ENCODE assay signal across 8 cellular contexts in genomic region chr6:117352466-117353081, GRCh38.
DNase-seq lines count a peak whose midpoint lies in the region; ATAC-seq and TF ChIP-seq lines count a peak whose summit lies in the region.

No MANE protein-coding gene starts in this region.

- H3K36me3 ChIP-seq in SU-DHL-6 (ENCODE audit: low read length) (no peaks in the 10 kb centered on the region), liver (ENCODE audit: control insufficient read depth in 4 of 4, insufficient read depth in 3 of 4, low read depth in 1 of 4, low read length in 3 of 4) (no peaks in the 10 kb centered on the region)
- no peaks in the 10 kb centered on the region for H3K36me3 ChIP-seq in effector memory CD4-positive, alpha-beta T cell (ENCODE audit: control insufficient read depth, insufficient read depth, low read length)

- H3K9me3 ChIP-seq in SU-DHL-6 (ENCODE audit: insufficient read depth, low read length) (no peaks in the 10 kb centered on the region), liver (ENCODE audit: control insufficient read depth in 4 of 4, low read length in 3 of 4) (no peaks in the 10 kb centered on the region)
- H3K9me3 ChIP-seq in effector memory CD4-positive, alpha-beta T cell (ENCODE audit: control insufficient read depth, low read length): no peaks in the 10 kb centered on the region

- H3K4me2 ChIP-seq in SU-DHL-6 (ENCODE audit: low read depth, low read length, poor library complexity, severe bottlenecking): no peak overlapping the region

- CTCF ChIA-PET in activated CD4-positive, alpha-beta T cell treated with anti-CD3 and anti-CD28 coated beads, Interleukin-2, amount 10 ng/mL, durations not matched to agents 7 days and 5 days (lab: Charles Lee): no interaction called here

- no peaks in the 10 kb centered on the region for H3K9me3 Mint-ChIP-seq in activated CD4-positive, alpha-beta T cell treated with anti-CD3 and anti-CD28 coated beads, Interleukin-2, amount 10 ng/mL, durations not matched to agents 7 days and 5 days

- POLR2A ChIA-PET in activated CD4-positive, alpha-beta T cell treated with anti-CD3 and anti-CD28 coated beads, Interleukin-2, amount 10 ng/mL, durations not matched to agents 7 days and 5 days (lab: Charles Lee): no interaction called here

- H3K27ac Mint-ChIP-seq in activated CD4-positive, alpha-beta T cell treated with anti-CD3 and anti-CD28 coated beads, Interleukin-2, amount 10 ng/mL, durations not matched to agents 7 days and 5 days: no peak overlapping the region

- H3K9ac ChIP-seq in SU-DHL-6 (ENCODE audit: low read length) (no peak overlapping the region), liver (ENCODE audit: low read depth in 1 of 2, low read length in 2 of 2) (no peak overlapping the region)

- no peak overlapping the region for H2AFZ ChIP-seq in SU-DHL-6 (ENCODE audit: low read depth, low read length, severe bottlenecking)

- H3K4me1 ChIP-seq in liver (ENCODE audit: control insufficient read depth in 4 of 4, insufficient read depth in 4 of 4, low read length in 3 of 4): no peaks in the 10 kb centered on the region
- no peaks in the 10 kb centered on the region for H3K4me1 ChIP-seq in effector memory CD4-positive, alpha-beta T cell (ENCODE audit: control insufficient read depth, insufficient read depth, low read length, poor library complexity, severe bottlenecking)

- H3K79me2 ChIP-seq in SU-DHL-6 (ENCODE audit: insufficient read depth, low read length): no peaks in the 10 kb centered on the region

- TF ChIP-seq RAD21 in liver (IDR thresholded peaks at IDR 0.05): peak; percentile 77 to 88

- no peaks in the 10 kb centered on the region for H3K4me1 Mint-ChIP-seq in activated CD4-positive, alpha-beta T cell treated with anti-CD3 and anti-CD28 coated beads, Interleukin-2, amount 10 ng/mL, durations not matched to agents 7 days and 5 days

- ATAC-seq in HG02981 (IDR thresholded peaks at IDR 0.05; ENCODE audit: unreplicated experiment): peak; percentile 83

- DNase-seq in NOMO-1 treated with DMSO at 0.1 percent for 48 hours (lab: John Stamatoyannopoulos, UW; ENCODE audit: unreplicated experiment) (peak; percentile 41), NOMO-1 treated with dmso at 0.1 percent for 144 hours (lab: John Stamatoyannopoulos, UW; ENCODE audit: unreplicated experiment) (no peak), NCI-H2029 (lab: John Stamatoyannopoulos, UW) (no peak)
- DNase-seq in activated CD4-positive, alpha-beta T cell treated with anti-CD3 and anti-CD28 coated beads, Interleukin-2, amount 10 ng/mL, durations not matched to agents 7 days and 5 days: no peak
- DNase-seq in effector memory CD4-positive, alpha-beta T cell: no peak

- H3K27ac ChIP-seq in SU-DHL-6 (ENCODE audit: low read depth, low read length): no peak overlapping the region
- H3K27ac ChIP-seq in liver (ENCODE audit: low read depth in 1 of 2, low read length in 2 of 2): no peak overlapping the region
- no peak overlapping the region for H3K27ac ChIP-seq in effector memory CD4-positive, alpha-beta T cell (ENCODE audit: insufficient read depth, low read length, poor library complexity, severe bottlenecking)

- H3K27me3 Mint-ChIP-seq in activated CD4-positive, alpha-beta T cell treated with anti-CD3 and anti-CD28 coated beads, Interleukin-2, amount 10 ng/mL, durations not matched to agents 7 days and 5 days: peaks cover 14% of the 10 kb centered on the region

- H3K4me3 ChIP-seq in SU-DHL-6 (ENCODE audit: insufficient read depth, low read length, poor library complexity, severe bottlenecking) (no peak overlapping the region), liver (ENCODE audit: low read depth in 1 of 3, low read length in 3 of 3) (no peak overlapping the region)
- no peak overlapping the region for H3K4me3 ChIP-seq in effector memory CD4-positive, alpha-beta T cell (ENCODE audit: insufficient read depth, low read depth, low read length, poor library complexity, severe bottlenecking)

- no peaks in the 10 kb centered on the region; the same call in 1 of the 2 replicates for H4K20me1 ChIP-seq in SU-DHL-6 (ENCODE audit: low read depth, low read length)

- H3K9me2 ChIP-seq in SU-DHL-6 (replicated peaks; ENCODE audit: insufficient read depth, low read length): no peaks in the 10 kb centered on the region

- no peaks in the 10 kb centered on the region for H3K36me3 Mint-ChIP-seq in activated CD4-positive, alpha-beta T cell treated with anti-CD3 and anti-CD28 coated beads, Interleukin-2, amount 10 ng/mL, durations not matched to agents 7 days and 5 days (ENCODE audit: low read depth)

- 67% methylated on average over 3 of the region's 3 CpGs for WGBS in liver

- H3K27me3 ChIP-seq in SU-DHL-6 (ENCODE audit: low read length): no peaks in the 10 kb centered on the region
- no peaks in the 10 kb centered on the region for H3K27me3 ChIP-seq in liver (ENCODE audit: control insufficient read depth in 4 of 4, insufficient read depth in 4 of 4, low read length in 3 of 4)
- H3K27me3 ChIP-seq in effector memory CD4-positive, alpha-beta T cell (replicated peaks; ENCODE audit: control insufficient read depth, insufficient read depth, low read length, poor library complexity, severe bottlenecking): no peaks in the 10 kb centered on the region

- no peaks in the 10 kb centered on the region for H3F3A ChIP-seq in SU-DHL-6 (ENCODE audit: insufficient read depth)

- TF ChIP-seq CTCF in SU-DHL-6 (IDR thresholded peaks at IDR 0.05; ENCODE audit: insufficient read depth, low read length, poor library complexity, severe bottlenecking): peak; percentile 20
- peak; percentile 56 for TF ChIP-seq CTCF in liver (IDR thresholded peaks at IDR 0.05; ENCODE audit: low read depth, low read length, missing input control)

- H3K4me3 Mint-ChIP-seq in activated CD4-positive, alpha-beta T cell treated with anti-CD3 and anti-CD28 coated beads, Interleukin-2, amount 10 ng/mL, durations not matched to agents 7 days and 5 days: no peak overlapping the region

TF ChIP-seq in liver, 16 proteins besides CTCF, POLR2A, EP300 and RAD21:
- TF ChIP-seq, protein P1, sequence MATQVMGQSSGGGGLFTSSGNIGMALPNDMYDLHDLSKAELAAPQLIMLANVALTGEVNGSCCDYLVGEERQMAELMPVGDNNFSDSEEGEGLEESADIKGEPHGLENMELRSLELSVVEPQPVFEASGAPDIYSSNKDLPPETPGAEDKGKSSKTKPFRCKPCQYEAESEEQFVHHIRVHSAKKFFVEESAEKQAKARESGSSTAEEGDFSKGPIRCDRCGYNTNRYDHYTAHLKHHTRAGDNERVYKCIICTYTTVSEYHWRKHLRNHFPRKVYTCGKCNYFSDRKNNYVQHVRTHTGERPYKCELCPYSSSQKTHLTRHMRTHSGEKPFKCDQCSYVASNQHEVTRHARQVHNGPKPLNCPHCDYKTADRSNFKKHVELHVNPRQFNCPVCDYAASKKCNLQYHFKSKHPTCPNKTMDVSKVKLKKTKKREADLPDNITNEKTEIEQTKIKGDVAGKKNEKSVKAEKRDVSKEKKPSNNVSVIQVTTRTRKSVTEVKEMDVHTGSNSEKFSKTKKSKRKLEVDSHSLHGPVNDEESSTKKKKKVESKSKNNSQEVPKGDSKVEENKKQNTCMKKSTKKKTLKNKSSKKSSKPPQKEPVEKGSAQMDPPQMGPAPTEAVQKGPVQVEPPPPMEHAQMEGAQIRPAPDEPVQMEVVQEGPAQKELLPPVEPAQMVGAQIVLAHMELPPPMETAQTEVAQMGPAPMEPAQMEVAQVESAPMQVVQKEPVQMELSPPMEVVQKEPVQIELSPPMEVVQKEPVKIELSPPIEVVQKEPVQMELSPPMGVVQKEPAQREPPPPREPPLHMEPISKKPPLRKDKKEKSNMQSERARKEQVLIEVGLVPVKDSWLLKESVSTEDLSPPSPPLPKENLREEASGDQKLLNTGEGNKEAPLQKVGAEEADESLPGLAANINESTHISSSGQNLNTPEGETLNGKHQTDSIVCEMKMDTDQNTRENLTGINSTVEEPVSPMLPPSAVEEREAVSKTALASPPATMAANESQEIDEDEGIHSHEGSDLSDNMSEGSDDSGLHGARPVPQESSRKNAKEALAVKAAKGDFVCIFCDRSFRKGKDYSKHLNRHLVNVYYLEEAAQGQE (IDR thresholded peaks at IDR 0.05): no peak
TF ChIP-seq in liver: peak in this region for 0.
